ENCODE assay signal across 11 cellular contexts in genomic region chr13:94858856-94859811, GRCh38.
A peak's percentile ranks its signal among the peaks of the same experiment; 100 is the strongest.
DNase-seq lines count a peak whose midpoint lies in the region; TF ChIP-seq lines count a peak whose summit lies in the region.
"Had no signal": no experiment of that assay in that cellular context is flagged by ENCODE, and none has a peak within 500 bp of the region (broad histone marks: within the 10 kb centered on the region; RNA-seq: fewer than 3 reads in every experiment).

No MANE protein-coding gene starts in this region.

- H3K27ac ChIP-seq in brain microvascular endothelial cell (no peak overlapping the region), vagina (no peak overlapping the region)

- intact Hi-C loops in vagina (cut with DNase I), result no loop called here

- no peaks in the 10 kb centered on the region for H3K9me3 ChIP-seq in vagina
- H3K9me3 ChIP-seq: BLaER1 treated with 17β-estradiol and CSF1 and Interleukin-3, amounts not matched to agents 10 nM and 100 nM had no signal

- H3K4me3 Mint-ChIP-seq in progenitor cell of endocrine pancreas (ENCODE audit: low read depth), result no peak overlapping the region
- H3K4me3 Mint-ChIP-seq: activated T-cell treated with anti-CD3 and anti-CD28 coated beads, Interleukin-2, amount 50 U/mL, for 4 hours had no signal

- H3K36me3 ChIP-seq in brain microvascular endothelial cell (replicated peaks) (no peaks in the 10 kb centered on the region), vagina (no peaks in the 10 kb centered on the region)
- H3K36me3 ChIP-seq: BLaER1 treated with 17β-estradiol and CSF1 and Interleukin-3, amounts not matched to agents 10 nM and 100 nM had no signal

- H3K27me3 ChIP-seq in brain microvascular endothelial cell (replicated peaks), result no peaks in the 10 kb centered on the region
- no peaks in the 10 kb centered on the region for H3K27me3 ChIP-seq in vagina
- H3K27me3 ChIP-seq: BLaER1 treated with 17β-estradiol and CSF1 and Interleukin-3, amounts not matched to agents 10 nM and 100 nM had no signal

- peaks cover 14% of the 10 kb centered on the region for H3K27me3 Mint-ChIP-seq in progenitor cell of endocrine pancreas

- peaks cover 16% of the 10 kb centered on the region for H3K4me1 ChIP-seq in vagina

- H3K4me1 Mint-ChIP-seq in progenitor cell of endocrine pancreas (ENCODE audit: low read depth), result peaks cover 1% of the 10 kb centered on the region

- in situ Hi-C loops in brain microvascular endothelial cell (cut with HindIII; ENCODE audit: low pct_ligation_motif_present, low sequenced_read_pairs), result no loop called here

- H3K4me3 ChIP-seq in brain microvascular endothelial cell (ENCODE audit: low read depth, low read length) (no peak overlapping the region), vagina (no peak overlapping the region)
- H3K4me3 ChIP-seq: BLaER1 treated with 17β-estradiol and CSF1 and Interleukin-3, amounts not matched to agents 10 nM and 100 nM had no signal

- no peaks in the 10 kb centered on the region for H3K36me3 Mint-ChIP-seq in progenitor cell of endocrine pancreas (ENCODE audit: insufficient read depth)

- H3K27ac Mint-ChIP-seq in progenitor cell of endocrine pancreas, result peak overlapping the region; percentile 22

- no peaks in the 10 kb centered on the region for H3K9me3 Mint-ChIP-seq in progenitor cell of endocrine pancreas (ENCODE audit: low read depth)
- H3K9me3 Mint-ChIP-seq: activated T-cell treated with anti-CD3 and anti-CD28 coated beads, Interleukin-2, amount 50 U/mL, for 4 hours had no signal

- no peak for TF ChIP-seq POLR2A in vagina (IDR thresholded peaks at IDR 0.05)

- TF ChIP-seq CTCF in brain microvascular endothelial cell (IDR thresholded peaks at IDR 0.05; ENCODE audit: low read depth, low read length, missing control alignments), result no peak
- no peak for TF ChIP-seq CTCF in progenitor cell of endocrine pancreas (IDR thresholded peaks at IDR 0.05; ENCODE audit: unreplicated experiment)
- no peak for TF ChIP-seq CTCF in vagina (IDR thresholded peaks at IDR 0.05)

- DNase-seq in EH (ENCODE audit: low read depth), result peak; percentile 45
- peak; percentile 16 for DNase-seq in brain microvascular endothelial cell
- peak in 46 of 51 donors; percentile 5 to 84 (median 50) for DNase-seq in hypothalamus (lab: John Stamatoyannopoulos, UW)
- no peak for DNase-seq in progenitor cell of endocrine pancreas (ENCODE audit: low spot score, unreplicated experiment)
- DNase-seq in NCI-H1092 treated with DMSO at 0.1 percent for 48 hours (lab: John Stamatoyannopoulos, UW), result no peak
- no peak for DNase-seq in activated T-cell treated with anti-CD3 and anti-CD28 coated beads, Interleukin-2, amount 50 U/mL, for 48 hours
- no peak for DNase-seq in stimulated activated CD4-positive, alpha-beta T cell treated with anti-CD3 and anti-CD28 coated beads, Interleukin-4, amount 100 ng/mL, for 24 hours
- DNase-seq in vagina (ENCODE audit: extremely low spot score in 2 of 2), result no peak
- DNase-seq: activated T-cell treated with anti-CD3 and anti-CD28 coated beads, Interleukin-2, amount 50 U/mL, for 4 hours; T-helper 9 cell had no signal

Comparison
In these comparisons a context has a peak if more than half of its experiments do, and no peak if none do; other contexts are left out.
1. DNase-seq: peak in EH (single experiment), brain microvascular endothelial cell (single experiment) and hypothalamus (46 of 51); none in progenitor cell of endocrine pancreas (single experiment), NCI-H1092 treated with DMSO at 0.1 percent for 48 hours (single experiment), activated T-cell treated with anti-CD3 and anti-CD28 coated beads, Interleukin-2, amount 50 U/mL, for 48 hours (0 of 2), stimulated activated CD4-positive, alpha-beta T cell treated with anti-CD3 and anti-CD28 coated beads, Interleukin-4, amount 100 ng/mL, for 24 hours (single experiment) and vagina (0 of 2).